ENCODE assay signal across 17 cellular contexts in the genomic region with DNA sequence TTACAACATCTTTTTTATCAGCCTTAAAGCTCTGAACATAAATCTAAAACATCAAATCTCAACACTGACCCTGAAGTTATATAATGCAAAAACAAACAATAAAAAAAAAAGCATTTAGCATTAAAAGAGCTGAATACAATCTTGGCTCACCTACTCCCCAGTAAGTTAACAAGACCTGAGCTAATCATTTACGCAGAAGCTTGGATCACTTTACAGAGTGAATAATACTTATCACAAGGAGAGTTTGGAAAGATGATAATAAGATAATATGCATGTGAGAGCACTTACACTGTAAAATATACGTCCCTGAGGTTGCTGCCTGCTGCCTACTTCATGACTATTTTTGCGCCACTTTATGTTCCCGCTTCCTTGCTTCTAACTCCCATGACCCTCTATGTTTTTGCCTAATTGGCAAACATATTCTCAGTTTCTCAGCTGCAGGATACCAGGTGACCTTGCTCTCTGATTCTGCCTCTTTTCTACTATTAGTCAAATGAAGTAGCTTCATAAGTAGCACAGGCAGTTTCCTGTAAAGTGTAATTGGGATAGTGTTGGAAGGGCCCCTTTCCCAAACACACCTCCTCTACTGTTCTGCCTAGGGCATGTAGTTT.
"Had no signal": no experiment of that assay in that cellular context is flagged by ENCODE, and none has a peak within 500 bp of the region (broad histone marks: within the 10 kb centered on the region; RNA-seq: fewer than 3 reads in every experiment).

No MANE protein-coding gene starts in this region.

- H3K27ac ChIP-seq: parathyroid adenoma, thoracic aorta had no signal

- H3K9me3 ChIP-seq: thoracic aorta had no signal

- H3K9ac ChIP-seq: parathyroid adenoma had no signal

- H3K4me1 ChIP-seq: parathyroid adenoma had no signal

- H3K4me3 ChIP-seq: thoracic aorta had no signal

- DNase-seq: activated CD4-positive, alpha-beta T cell treated with anti-CD3 and anti-CD28 coated beads for 48 hours; activated CD8-positive, alpha-beta T cell treated with anti-CD3 and anti-CD28 coated beads, Interleukin-2, amount 10 ng/mL, durations not matched to agents 7 days and 5 days; activated naive CD4-positive, alpha-beta T cell treated with anti-CD3 and anti-CD28 coated beads for 36 hours; cortex of kidney; effector memory CD4-positive, alpha-beta T cell; hypothalamus; left cardiac atrium; mesenchymal stem cell; nephron progenitor cell; retina; stimulated activated CD4-positive, alpha-beta T cell treated with anti-CD3 and anti-CD28 coated beads, Interleukin-4, amount 100 ng/mL, for 4 hours; stimulated activated naive CD8-positive, alpha-beta T cell treated with anti-CD3 and anti-CD28 coated beads, Interleukin-15, amount 100 ng/mL, for 72 hours; T-cell had no signal

- H3K36me3 ChIP-seq: thoracic aorta had no signal

- ATAC-seq: activated CD8-positive, alpha-beta T cell treated with anti-CD3 and anti-CD28 coated beads, Interleukin-2, amount 10 ng/mL, durations not matched to agents 7 days and 5 days; activated T-helper 17 cell treated with anti-CD3 and anti-CD28 coated beads, Interleukin-2, amount 50 U/mL, for 72 hours; left cardiac atrium; stimulated activated naive CD8-positive, alpha-beta T cell treated with anti-CD3 and anti-CD28 coated beads, Interleukin-15, amount 100 ng/mL, for 72 hours; T-cell; WTC11 had no signal
